Comparison of ENCODE assay signal across 1 cellular context in the genomic region with DNA sequence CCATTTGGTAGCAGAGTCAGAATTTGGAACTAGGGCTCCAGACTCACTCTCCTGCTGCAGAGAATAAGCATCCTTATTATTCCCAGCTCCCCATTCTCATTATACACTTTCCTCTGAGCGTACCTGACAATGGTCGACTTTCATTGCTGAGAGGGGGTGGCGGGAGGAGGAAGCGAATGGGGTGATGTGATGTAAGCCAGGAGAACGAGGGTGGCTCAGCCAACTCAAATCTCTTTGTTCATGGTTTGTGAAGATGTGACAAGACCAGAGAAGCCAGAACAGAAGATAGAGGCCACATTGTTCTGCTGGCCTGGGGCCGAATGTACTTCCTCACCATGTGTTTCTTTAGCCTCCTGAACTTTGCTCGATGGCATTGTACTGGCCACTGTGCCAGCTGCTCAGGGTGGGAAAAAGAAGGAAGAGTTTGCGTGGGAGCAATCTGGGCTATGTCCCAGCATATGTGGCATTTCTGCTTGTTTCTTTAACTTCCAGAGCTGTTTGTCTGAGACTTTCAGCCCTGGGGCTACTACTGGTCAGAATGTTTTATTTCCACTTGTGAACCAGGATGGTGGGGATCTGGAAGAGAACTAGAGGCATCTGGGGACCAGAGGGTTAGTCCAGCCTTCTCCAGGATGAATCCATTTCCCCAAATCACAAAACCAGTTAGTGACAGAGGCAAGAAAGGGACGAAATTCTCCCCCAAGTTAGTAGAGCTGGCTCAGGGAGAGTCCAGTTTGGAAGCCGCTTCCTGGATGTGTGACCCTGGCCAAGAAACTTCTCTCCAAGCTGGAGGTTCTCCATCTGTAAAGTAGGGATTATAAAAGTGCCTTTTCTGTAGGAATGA.
TF ChIP-seq lines count a peak whose summit lies in the region.

No MANE protein-coding gene starts in this region.

TF ChIP-seq in HepG2, 621 proteins besides CTCF, POLR2A, EP300 and RAD21 (continued from another document and continues in another):
- TF ChIP-seq, protein P1, sequence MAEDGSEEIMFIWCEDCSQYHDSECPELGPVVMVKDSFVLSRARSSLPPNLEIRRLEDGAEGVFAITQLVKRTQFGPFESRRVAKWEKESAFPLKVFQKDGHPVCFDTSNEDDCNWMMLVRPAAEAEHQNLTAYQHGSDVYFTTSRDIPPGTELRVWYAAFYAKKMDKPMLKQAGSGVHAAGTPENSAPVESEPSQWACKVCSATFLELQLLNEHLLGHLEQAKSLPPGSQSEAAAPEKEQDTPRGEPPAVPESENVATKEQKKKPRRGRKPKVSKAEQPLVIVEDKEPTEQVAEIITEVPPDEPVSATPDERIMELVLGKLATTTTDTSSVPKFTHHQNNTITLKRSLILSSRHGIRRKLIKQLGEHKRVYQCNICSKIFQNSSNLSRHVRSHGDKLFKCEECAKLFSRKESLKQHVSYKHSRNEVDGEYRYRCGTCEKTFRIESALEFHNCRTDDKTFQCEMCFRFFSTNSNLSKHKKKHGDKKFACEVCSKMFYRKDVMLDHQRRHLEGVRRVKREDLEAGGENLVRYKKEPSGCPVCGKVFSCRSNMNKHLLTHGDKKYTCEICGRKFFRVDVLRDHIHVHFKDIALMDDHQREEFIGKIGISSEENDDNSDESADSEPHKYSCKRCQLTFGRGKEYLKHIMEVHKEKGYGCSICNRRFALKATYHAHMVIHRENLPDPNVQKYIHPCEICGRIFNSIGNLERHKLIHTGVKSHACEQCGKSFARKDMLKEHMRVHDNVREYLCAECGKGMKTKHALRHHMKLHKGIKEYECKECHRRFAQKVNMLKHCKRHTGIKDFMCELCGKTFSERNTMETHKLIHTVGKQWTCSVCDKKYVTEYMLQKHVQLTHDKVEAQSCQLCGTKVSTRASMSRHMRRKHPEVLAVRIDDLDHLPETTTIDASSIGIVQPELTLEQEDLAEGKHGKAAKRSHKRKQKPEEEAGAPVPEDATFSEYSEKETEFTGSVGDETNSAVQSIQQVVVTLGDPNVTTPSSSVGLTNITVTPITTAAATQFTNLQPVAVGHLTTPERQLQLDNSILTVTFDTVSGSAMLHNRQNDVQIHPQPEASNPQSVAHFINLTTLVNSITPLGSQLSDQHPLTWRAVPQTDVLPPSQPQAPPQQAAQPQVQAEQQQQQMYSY (CRISPR knock-in tag; IDR thresholded peaks at IDR 0.05), result no peak
- TF ChIP-seq ZNF768 (CRISPR knock-in tag; IDR thresholded peaks at IDR 0.05) (no peak; the same call in 1 of the 2 replicates), ZNF747 (CRISPR knock-in tag; IDR thresholded peaks at IDR 0.05; ENCODE audit: borderline replicate concordance) (peak; percentile 20; the same call in 1 of the 2 replicates), ZBTB1 (CRISPR knock-in tag; IDR thresholded peaks at IDR 0.05; ENCODE audit: borderline replicate concordance) (no peak), ADNP (CRISPR knock-in tag; IDR thresholded peaks at IDR 0.05) (no peak), ZEB1 (IDR thresholded peaks at IDR 0.05; ENCODE audit: insufficient replicate concordance, low read depth) (no peak), NR2F6 (IDR thresholded peaks at IDR 0.05) (0 out of 2 replicates have a peak, but pooled peaks have one; percentile 42), NR2F6 (CRISPR knock-in tag; IDR thresholded peaks at IDR 0.05) (peak; percentile 71), FOXO1 (CRISPR knock-in tag; IDR thresholded peaks at IDR 0.05) (peak; percentile 85), ATF7-NPFF (CRISPR knock-in tag; IDR thresholded peaks at IDR 0.05; ENCODE audit: low read depth) (peak; percentile 50; the same call in 1 of the 2 replicates), ZNF713 (CRISPR knock-in tag; IDR thresholded peaks at IDR 0.05) (no peak), ZNF773 (CRISPR knock-in tag; IDR thresholded peaks at IDR 0.05; ENCODE audit: borderline replicate concordance) (no peak), HDAC2 (CRISPR knock-in tag; IDR thresholded peaks at IDR 0.05) (peak; percentile 88), ZNF792 (CRISPR knock-in tag; IDR thresholded peaks at IDR 0.05) (peak; percentile 78; the same call in 1 of the 2 replicates), THAP11 (CRISPR knock-in tag; IDR thresholded peaks at IDR 0.05) (peak; percentile 53), ZNF777 (CRISPR knock-in tag; IDR thresholded peaks at IDR 0.05) (no peak; the same call in 1 of the 2 replicates), IRF2 (CRISPR knock-in tag; IDR thresholded peaks at IDR 0.05) (peak; percentile 70), NFYB (CRISPR knock-in tag; IDR thresholded peaks at IDR 0.05) (peak; percentile 16; the same call in 1 of the 2 replicates), CENPX (CRISPR knock-in tag; IDR thresholded peaks at IDR 0.05) (no peak), YY1 (IDR thresholded peaks at IDR 0.05; ENCODE audit: insufficient read depth, insufficient replicate concordance, low read depth, low read length) (peak; percentile 15), NR2F2 (IDR thresholded peaks at IDR 0.05; ENCODE audit: borderline replicate concordance, low read depth) (peak; percentile 18; the same call in 1 of the 2 replicates), GATAD1 (CRISPR knock-in tag; IDR thresholded peaks at IDR 0.05) (peak; percentile 65; the same call in 1 of the 2 replicates), ZFX (CRISPR knock-in tag; IDR thresholded peaks at IDR 0.05; ENCODE audit: low read depth) (peak; percentile 69), MIER3 (CRISPR knock-in tag; IDR thresholded peaks at IDR 0.05; ENCODE audit: borderline replicate concordance) (peak; percentile 67; the same call in 1 of the 2 replicates), RAD51 (IDR thresholded peaks at IDR 0.05; ENCODE audit: borderline replicate concordance) (no peak), CREM (IDR thresholded peaks at IDR 0.05) (peak; percentile 75; the same call in 1 of the 2 replicates), CREM (CRISPR knock-in tag; IDR thresholded peaks at IDR 0.05) (no peak), EHMT2 (IDR thresholded peaks at IDR 0.05; ENCODE audit: borderline replicate concordance, low read depth, low read length) (peak; percentile 66; the same call in 1 of the 2 replicates), JUND (CRISPR knock-in tag; IDR thresholded peaks at IDR 0.05) (peak; percentile 61; the same call in 1 of the 2 replicates), RXRB (CRISPR knock-in tag; IDR thresholded peaks at IDR 0.05; ENCODE audit: borderline replicate concordance) (peak; percentile 84), ATF7 (IDR thresholded peaks at IDR 0.05) (no peak), ATF7 (CRISPR knock-in tag; IDR thresholded peaks at IDR 0.05) (peak; percentile 13; the same call in 1 of the 2 replicates), SMAD3 (CRISPR knock-in tag; IDR thresholded peaks at IDR 0.05) (peak; percentile 73; the same call in 1 of the 2 replicates), NCOA2 (CRISPR knock-in tag; IDR thresholded peaks at IDR 0.05) (peak; percentile 82), IKZF4 (CRISPR knock-in tag; IDR thresholded peaks at IDR 0.05; ENCODE audit: borderline replicate concordance, low read depth, not compliant biosample characterization) (no peak), ZNF556 (CRISPR knock-in tag; IDR thresholded peaks at IDR 0.05; ENCODE audit: borderline replicate concordance) (0 out of 2 replicates have a peak, but pooled peaks have one; percentile 25), SNAPC2 (CRISPR knock-in tag; IDR thresholded peaks at IDR 0.05) (peak; percentile 68; the same call in 1 of the 2 replicates), MAFG (CRISPR knock-in tag; IDR thresholded peaks at IDR 0.05) (no peak), ZNF230 (CRISPR knock-in tag; IDR thresholded peaks at IDR 0.05) (0 out of 2 replicates have a peak, but pooled peaks have one; percentile 38), NFYC (CRISPR knock-in tag; IDR thresholded peaks at IDR 0.05) (peak; percentile 43; the same call in 1 of the 2 replicates), BORCS8-MEF2B (CRISPR knock-in tag; IDR thresholded peaks at IDR 0.05) (peak; percentile 71; the same call in 1 of the 2 replicates)
- TF ChIP-seq, protein P2, sequence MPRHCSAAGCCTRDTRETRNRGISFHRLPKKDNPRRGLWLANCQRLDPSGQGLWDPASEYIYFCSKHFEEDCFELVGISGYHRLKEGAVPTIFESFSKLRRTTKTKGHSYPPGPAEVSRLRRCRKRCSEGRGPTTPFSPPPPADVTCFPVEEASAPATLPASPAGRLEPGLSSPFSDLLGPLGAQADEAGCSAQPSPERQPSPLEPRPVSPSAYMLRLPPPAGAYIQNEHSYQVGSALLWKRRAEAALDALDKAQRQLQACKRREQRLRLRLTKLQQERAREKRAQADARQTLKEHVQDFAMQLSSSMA (CRISPR knock-in tag; IDR thresholded peaks at IDR 0.05), result no peak
- TF ChIP-seq, protein P3, sequence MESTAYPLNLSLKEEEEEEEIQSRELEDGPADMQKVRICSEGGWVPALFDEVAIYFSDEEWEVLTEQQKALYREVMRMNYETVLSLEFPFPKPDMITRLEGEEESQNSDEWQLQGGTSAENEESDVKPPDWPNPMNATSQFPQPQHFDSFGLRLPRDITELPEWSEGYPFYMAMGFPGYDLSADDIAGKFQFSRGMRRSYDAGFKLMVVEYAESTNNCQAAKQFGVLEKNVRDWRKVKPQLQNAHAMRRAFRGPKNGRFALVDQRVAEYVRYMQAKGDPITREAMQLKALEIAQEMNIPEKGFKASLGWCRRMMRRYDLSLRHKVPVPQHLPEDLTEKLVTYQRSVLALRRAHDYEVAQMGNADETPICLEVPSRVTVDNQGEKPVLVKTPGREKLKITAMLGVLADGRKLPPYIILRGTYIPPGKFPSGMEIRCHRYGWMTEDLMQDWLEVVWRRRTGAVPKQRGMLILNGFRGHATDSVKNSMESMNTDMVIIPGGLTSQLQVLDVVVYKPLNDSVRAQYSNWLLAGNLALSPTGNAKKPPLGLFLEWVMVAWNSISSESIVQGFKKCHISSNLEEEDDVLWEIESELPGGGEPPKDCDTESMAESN (CRISPR knock-in tag; conservative IDR thresholded peaks at IDR 0.05), result 0 out of 2 replicates have a peak, but pooled peaks have one; percentile 54
- TF ChIP-seq, protein P4, sequence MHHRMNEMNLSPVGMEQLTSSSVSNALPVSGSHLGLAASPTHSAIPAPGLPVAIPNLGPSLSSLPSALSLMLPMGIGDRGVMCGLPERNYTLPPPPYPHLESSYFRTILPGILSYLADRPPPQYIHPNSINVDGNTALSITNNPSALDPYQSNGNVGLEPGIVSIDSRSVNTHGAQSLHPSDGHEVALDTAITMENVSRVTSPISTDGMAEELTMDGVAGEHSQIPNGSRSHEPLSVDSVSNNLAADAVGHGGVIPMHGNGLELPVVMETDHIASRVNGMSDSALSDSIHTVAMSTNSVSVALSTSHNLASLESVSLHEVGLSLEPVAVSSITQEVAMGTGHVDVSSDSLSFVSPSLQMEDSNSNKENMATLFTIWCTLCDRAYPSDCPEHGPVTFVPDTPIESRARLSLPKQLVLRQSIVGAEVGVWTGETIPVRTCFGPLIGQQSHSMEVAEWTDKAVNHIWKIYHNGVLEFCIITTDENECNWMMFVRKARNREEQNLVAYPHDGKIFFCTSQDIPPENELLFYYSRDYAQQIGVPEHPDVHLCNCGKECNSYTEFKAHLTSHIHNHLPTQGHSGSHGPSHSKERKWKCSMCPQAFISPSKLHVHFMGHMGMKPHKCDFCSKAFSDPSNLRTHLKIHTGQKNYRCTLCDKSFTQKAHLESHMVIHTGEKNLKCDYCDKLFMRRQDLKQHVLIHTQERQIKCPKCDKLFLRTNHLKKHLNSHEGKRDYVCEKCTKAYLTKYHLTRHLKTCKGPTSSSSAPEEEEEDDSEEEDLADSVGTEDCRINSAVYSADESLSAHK (CRISPR knock-in tag; IDR thresholded peaks at IDR 0.05; ENCODE audit: borderline replicate concordance), result no peak
- TF ChIP-seq, protein P5, sequence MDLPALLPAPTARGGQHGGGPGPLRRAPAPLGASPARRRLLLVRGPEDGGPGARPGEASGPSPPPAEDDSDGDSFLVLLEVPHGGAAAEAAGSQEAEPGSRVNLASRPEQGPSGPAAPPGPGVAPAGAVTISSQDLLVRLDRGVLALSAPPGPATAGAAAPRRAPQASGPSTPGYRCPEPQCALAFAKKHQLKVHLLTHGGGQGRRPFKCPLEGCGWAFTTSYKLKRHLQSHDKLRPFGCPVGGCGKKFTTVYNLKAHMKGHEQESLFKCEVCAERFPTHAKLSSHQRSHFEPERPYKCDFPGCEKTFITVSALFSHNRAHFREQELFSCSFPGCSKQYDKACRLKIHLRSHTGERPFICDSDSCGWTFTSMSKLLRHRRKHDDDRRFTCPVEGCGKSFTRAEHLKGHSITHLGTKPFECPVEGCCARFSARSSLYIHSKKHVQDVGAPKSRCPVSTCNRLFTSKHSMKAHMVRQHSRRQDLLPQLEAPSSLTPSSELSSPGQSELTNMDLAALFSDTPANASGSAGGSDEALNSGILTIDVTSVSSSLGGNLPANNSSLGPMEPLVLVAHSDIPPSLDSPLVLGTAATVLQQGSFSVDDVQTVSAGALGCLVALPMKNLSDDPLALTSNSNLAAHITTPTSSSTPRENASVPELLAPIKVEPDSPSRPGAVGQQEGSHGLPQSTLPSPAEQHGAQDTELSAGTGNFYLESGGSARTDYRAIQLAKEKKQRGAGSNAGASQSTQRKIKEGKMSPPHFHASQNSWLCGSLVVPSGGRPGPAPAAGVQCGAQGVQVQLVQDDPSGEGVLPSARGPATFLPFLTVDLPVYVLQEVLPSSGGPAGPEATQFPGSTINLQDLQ (CRISPR knock-in tag; IDR thresholded peaks at IDR 0.05), result 0 out of 2 replicates have a peak, but pooled peaks have one; percentile 19
- TF ChIP-seq, protein P6, sequence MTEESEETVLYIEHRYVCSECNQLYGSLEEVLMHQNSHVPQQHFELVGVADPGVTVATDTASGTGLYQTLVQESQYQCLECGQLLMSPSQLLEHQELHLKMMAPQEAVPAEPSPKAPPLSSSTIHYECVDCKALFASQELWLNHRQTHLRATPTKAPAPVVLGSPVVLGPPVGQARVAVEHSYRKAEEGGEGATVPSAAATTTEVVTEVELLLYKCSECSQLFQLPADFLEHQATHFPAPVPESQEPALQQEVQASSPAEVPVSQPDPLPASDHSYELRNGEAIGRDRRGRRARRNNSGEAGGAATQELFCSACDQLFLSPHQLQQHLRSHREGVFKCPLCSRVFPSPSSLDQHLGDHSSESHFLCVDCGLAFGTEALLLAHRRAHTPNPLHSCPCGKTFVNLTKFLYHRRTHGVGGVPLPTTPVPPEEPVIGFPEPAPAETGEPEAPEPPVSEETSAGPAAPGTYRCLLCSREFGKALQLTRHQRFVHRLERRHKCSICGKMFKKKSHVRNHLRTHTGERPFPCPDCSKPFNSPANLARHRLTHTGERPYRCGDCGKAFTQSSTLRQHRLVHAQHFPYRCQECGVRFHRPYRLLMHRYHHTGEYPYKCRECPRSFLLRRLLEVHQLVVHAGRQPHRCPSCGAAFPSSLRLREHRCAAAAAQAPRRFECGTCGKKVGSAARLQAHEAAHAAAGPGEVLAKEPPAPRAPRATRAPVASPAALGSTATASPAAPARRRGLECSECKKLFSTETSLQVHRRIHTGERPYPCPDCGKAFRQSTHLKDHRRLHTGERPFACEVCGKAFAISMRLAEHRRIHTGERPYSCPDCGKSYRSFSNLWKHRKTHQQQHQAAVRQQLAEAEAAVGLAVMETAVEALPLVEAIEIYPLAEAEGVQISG (CRISPR knock-in tag; IDR thresholded peaks at IDR 0.05), result peak; percentile 47; the same call in 1 of the 2 replicates
